Comparison of ENCODE assay signal across 1 cellular context in genomic region chr22:42994917-42995562, GRCh38.
A peak's percentile ranks its signal among the peaks of the same experiment; 100 is the strongest.
TF ChIP-seq lines count a peak whose summit lies in the region.

No MANE protein-coding gene starts in this region.

TF ChIP-seq in HepG2, 621 proteins besides CTCF, POLR2A, EP300 and RAD21 (continued from another document and continues in another):
- TF ChIP-seq STAT6 (CRISPR knock-in tag; IDR thresholded peaks at IDR 0.05; ENCODE audit: borderline replicate concordance), result peak; percentile 62; the same call in 1 of the 2 replicates
- TF ChIP-seq ZNF547 (CRISPR knock-in tag; IDR thresholded peaks at IDR 0.05), result no peak
- TF ChIP-seq, protein P1, sequence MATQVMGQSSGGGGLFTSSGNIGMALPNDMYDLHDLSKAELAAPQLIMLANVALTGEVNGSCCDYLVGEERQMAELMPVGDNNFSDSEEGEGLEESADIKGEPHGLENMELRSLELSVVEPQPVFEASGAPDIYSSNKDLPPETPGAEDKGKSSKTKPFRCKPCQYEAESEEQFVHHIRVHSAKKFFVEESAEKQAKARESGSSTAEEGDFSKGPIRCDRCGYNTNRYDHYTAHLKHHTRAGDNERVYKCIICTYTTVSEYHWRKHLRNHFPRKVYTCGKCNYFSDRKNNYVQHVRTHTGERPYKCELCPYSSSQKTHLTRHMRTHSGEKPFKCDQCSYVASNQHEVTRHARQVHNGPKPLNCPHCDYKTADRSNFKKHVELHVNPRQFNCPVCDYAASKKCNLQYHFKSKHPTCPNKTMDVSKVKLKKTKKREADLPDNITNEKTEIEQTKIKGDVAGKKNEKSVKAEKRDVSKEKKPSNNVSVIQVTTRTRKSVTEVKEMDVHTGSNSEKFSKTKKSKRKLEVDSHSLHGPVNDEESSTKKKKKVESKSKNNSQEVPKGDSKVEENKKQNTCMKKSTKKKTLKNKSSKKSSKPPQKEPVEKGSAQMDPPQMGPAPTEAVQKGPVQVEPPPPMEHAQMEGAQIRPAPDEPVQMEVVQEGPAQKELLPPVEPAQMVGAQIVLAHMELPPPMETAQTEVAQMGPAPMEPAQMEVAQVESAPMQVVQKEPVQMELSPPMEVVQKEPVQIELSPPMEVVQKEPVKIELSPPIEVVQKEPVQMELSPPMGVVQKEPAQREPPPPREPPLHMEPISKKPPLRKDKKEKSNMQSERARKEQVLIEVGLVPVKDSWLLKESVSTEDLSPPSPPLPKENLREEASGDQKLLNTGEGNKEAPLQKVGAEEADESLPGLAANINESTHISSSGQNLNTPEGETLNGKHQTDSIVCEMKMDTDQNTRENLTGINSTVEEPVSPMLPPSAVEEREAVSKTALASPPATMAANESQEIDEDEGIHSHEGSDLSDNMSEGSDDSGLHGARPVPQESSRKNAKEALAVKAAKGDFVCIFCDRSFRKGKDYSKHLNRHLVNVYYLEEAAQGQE (IDR thresholded peaks at IDR 0.05; ENCODE audit: borderline replicate concordance in 1 of 2, low read depth in 1 of 2, low read length in 2 of 2), result no peak; a peak in 2 of 4 replicates
- peak; percentile 61; the same call in 1 of the 2 replicates for TF ChIP-seq ZNF761 (CRISPR knock-in tag; conservative IDR thresholded peaks at IDR 0.05)
- TF ChIP-seq RXRA (CRISPR knock-in tag; IDR thresholded peaks at IDR 0.05), result 0 out of 2 replicates have a peak, but pooled peaks have one; percentile 38
- TF ChIP-seq TBX2 (CRISPR knock-in tag; IDR thresholded peaks at IDR 0.05; ENCODE audit: borderline replicate concordance), result no peak
- no peak for TF ChIP-seq CENPX (CRISPR knock-in tag; IDR thresholded peaks at IDR 0.05)
- peak; percentile 54; the same call in 1 of the 2 replicates for TF ChIP-seq CREM (IDR thresholded peaks at IDR 0.05)
- no peak for TF ChIP-seq CREM (CRISPR knock-in tag; IDR thresholded peaks at IDR 0.05)
- TF ChIP-seq ZNF674 (CRISPR knock-in tag; IDR thresholded peaks at IDR 0.05; ENCODE audit: low read depth), result no peak
- TF ChIP-seq FIP1L1 (IDR thresholded peaks at IDR 0.05; ENCODE audit: borderline replicate concordance, insufficient read depth, low read depth, low read length), result no peak
- TF ChIP-seq ZNF557 (CRISPR knock-in tag; IDR thresholded peaks at IDR 0.05), result no peak
- TF ChIP-seq ZNF430 (CRISPR knock-in tag; IDR thresholded peaks at IDR 0.05), result 0 out of 2 replicates have a peak, but pooled peaks have one; percentile 28
- no peak for TF ChIP-seq HCFC1 (IDR thresholded peaks at IDR 0.05; ENCODE audit: low read depth, low read length)
- TF ChIP-seq DMTF1 (CRISPR knock-in tag; IDR thresholded peaks at IDR 0.05), result no peak
- TF ChIP-seq, protein P2, sequence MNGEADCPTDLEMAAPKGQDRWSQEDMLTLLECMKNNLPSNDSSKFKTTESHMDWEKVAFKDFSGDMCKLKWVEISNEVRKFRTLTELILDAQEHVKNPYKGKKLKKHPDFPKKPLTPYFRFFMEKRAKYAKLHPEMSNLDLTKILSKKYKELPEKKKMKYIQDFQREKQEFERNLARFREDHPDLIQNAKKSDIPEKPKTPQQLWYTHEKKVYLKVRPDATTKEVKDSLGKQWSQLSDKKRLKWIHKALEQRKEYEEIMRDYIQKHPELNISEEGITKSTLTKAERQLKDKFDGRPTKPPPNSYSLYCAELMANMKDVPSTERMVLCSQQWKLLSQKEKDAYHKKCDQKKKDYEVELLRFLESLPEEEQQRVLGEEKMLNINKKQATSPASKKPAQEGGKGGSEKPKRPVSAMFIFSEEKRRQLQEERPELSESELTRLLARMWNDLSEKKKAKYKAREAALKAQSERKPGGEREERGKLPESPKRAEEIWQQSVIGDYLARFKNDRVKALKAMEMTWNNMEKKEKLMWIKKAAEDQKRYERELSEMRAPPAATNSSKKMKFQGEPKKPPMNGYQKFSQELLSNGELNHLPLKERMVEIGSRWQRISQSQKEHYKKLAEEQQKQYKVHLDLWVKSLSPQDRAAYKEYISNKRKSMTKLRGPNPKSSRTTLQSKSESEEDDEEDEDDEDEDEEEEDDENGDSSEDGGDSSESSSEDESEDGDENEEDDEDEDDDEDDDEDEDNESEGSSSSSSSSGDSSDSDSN (CRISPR knock-in tag; IDR thresholded peaks at IDR 0.05), result peak; percentile 32; the same call in 1 of the 2 replicates
- TF ChIP-seq, protein P3, sequence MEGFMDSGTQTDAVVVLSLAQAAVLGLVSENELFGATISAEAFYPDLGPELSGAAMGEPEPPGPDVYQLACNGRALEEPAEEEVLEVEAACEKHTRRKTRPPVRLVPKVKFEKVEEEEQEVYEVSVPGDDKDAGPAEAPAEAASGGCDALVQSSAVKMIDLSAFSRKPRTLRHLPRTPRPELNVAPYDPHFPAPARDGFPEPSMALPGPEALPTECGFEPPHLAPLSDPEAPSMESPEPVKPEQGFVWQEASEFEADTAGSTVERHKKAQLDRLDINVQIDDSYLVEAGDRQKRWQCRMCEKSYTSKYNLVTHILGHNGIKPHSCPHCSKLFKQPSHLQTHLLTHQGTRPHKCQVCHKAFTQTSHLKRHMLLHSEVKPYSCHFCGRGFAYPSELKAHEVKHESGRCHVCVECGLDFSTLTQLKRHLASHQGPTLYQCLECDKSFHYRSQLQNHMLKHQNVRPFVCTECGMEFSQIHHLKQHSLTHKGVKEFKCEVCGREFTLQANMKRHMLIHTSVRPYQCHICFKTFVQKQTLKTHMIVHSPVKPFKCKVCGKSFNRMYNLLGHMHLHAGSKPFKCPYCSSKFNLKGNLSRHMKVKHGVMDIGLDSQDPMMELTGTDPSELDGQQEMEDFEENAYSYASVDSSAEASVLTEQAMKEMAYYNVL (CRISPR knock-in tag; IDR thresholded peaks at IDR 0.05; ENCODE audit: borderline replicate concordance), result no peak
- no peak for TF ChIP-seq TCF7L2 (IDR thresholded peaks at IDR 0.05; ENCODE audit: low read depth, low read length)
- TF ChIP-seq ZNF224 (CRISPR knock-in tag; IDR thresholded peaks at IDR 0.05), result no peak
- TF ChIP-seq ZFP41 (CRISPR knock-in tag; IDR thresholded peaks at IDR 0.05; ENCODE audit: borderline replicate concordance), result no peak
- TF ChIP-seq, protein P4, sequence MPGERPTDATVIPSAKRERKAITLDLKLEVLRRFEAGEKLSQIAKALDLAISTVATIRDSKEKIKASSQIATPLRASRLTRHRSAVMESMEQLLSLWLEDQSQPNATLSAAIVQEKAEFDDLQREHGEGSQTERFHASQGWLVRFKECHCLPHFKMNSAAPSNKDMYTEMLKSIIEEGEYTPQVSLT (CRISPR knock-in tag; IDR thresholded peaks at IDR 0.05; ENCODE audit: borderline replicate concordance, low read depth), result no peak
- TF ChIP-seq ZNF670 (CRISPR knock-in tag; IDR thresholded peaks at IDR 0.05; ENCODE audit: borderline replicate concordance), result peak; percentile 68
- no peak for TF ChIP-seq ZKSCAN5 (CRISPR knock-in tag; IDR thresholded peaks at IDR 0.05)
- TF ChIP-seq GZF1 (CRISPR knock-in tag; IDR thresholded peaks at IDR 0.05), result no peak
- no peak for TF ChIP-seq KDM1A (CRISPR knock-in tag; IDR thresholded peaks at IDR 0.05)
- TF ChIP-seq CSRNP2 (CRISPR knock-in tag; conservative IDR thresholded peaks at IDR 0.05; ENCODE audit: low read depth), result no peak
- no peak for TF ChIP-seq ZNF768 (CRISPR knock-in tag; IDR thresholded peaks at IDR 0.05)
- no peak for TF ChIP-seq NFRKB (IDR thresholded peaks at IDR 0.05)
- TF ChIP-seq ERF (CRISPR knock-in tag; IDR thresholded peaks at IDR 0.05), result no peak
- no peak for TF ChIP-seq SUZ12 (IDR thresholded peaks at IDR 0.05; ENCODE audit: low read depth, low read length)
- peak; percentile 74; the same call in 1 of the 2 replicates for TF ChIP-seq IRF2 (CRISPR knock-in tag; IDR thresholded peaks at IDR 0.05)
- TF ChIP-seq HMG20A (CRISPR knock-in tag; IDR thresholded peaks at IDR 0.05; ENCODE audit: borderline replicate concordance), result peak; percentile 75; the same call in 1 of the 2 replicates
- no peak for TF ChIP-seq SNAPC4 (CRISPR knock-in tag; IDR thresholded peaks at IDR 0.05)
